ENCODE assay signal across 10 cellular contexts in genomic region chr21:46605759-46606426, GRCh38. TPM values are rescaled to one million over a fixed set of nuclear protein-coding genes. Genes with fewer than 3 reads are reported as not detected.
DNase-seq lines count a peak whose midpoint lies in the region; ATAC-seq and TF ChIP-seq lines count a peak whose summit lies in the region.
"Had no signal": no experiment of that assay in that cellular context is flagged by ENCODE, and none has a peak within 500 bp of the region (broad histone marks: within the 10 kb centered on the region; RNA-seq: fewer than 3 reads in every experiment).

No MANE protein-coding gene starts in this region.

- no peak overlapping the region for H3K27ac ChIP-seq in CD4-positive, CD25-positive, alpha-beta regulatory T cell (ENCODE audit: insufficient read depth, low read length, poor library complexity, severe bottlenecking)
- H3K27ac ChIP-seq in lung (ENCODE audit: low read depth in 1 of 2, low read length in 1 of 2) (peak overlapping the region in 1 of 2 donors; percentile 9), aorta (ENCODE audit: low read depth in 1 of 2, low read length in 2 of 2) (no peak overlapping the region)
- H3K27ac ChIP-seq: SJSA1 had no signal

- peak overlapping the region in 2 of 3 donors; percentile 25 to 71 for H3K27ac Mint-ChIP-seq in CD4-positive, CD25-positive, alpha-beta regulatory T cell

- H3K4me1 ChIP-seq in CD4-positive, CD25-positive, alpha-beta regulatory T cell (ENCODE audit: control insufficient read depth, insufficient read depth, low read length, poor library complexity, severe bottlenecking), result peaks cover 17% of the 10 kb centered on the region
- H3K4me1 ChIP-seq in lung (ENCODE audit: control insufficient read depth in 2 of 2, insufficient read depth in 2 of 2, low read length in 2 of 2) (peaks cover 0 to 2% of the 10 kb centered on the region in 2 donors), aorta (ENCODE audit: control insufficient read depth in 1 of 2, insufficient read depth in 2 of 2, low read length in 2 of 2) (no peaks in the 10 kb centered on the region)

- peaks cover 0 to 7% (median 0%) of the 10 kb centered on the region in 7 donors for H3K9me3 Mint-ChIP-seq in CD4-positive, CD25-positive, alpha-beta regulatory T cell

- TF ChIP-seq CTCF in lung (IDR thresholded peaks at IDR 0.05; ENCODE audit: control extremely low read depth, extremely low read depth), result no peak

- intact Hi-C loops in aorta (cut with DNase I), result no loop called here

- peaks cover 5 to 9% of the 10 kb centered on the region in 2 experiments for H3K9me3 ChIP-seq in CD4-positive, CD25-positive, alpha-beta regulatory T cell (ENCODE audit: control insufficient read depth in 2 of 2, low read length in 2 of 2)
- H3K9me3 ChIP-seq in lung (ENCODE audit: control insufficient read depth in 2 of 2, insufficient read depth in 1 of 2, low read length in 1 of 2) (peaks cover 0 to 8% of the 10 kb centered on the region in 2 donors), aorta (ENCODE audit: control insufficient read depth, low read length) (peaks cover 5% of the 10 kb centered on the region)
- H3K9me3 ChIP-seq: SJSA1 had no signal

- no peaks in the 10 kb centered on the region for H3K27me3 Mint-ChIP-seq in CD4-positive, CD25-positive, alpha-beta regulatory T cell

- WGBS in lung, 2 donors, result 50 to 62% methylated on average over 15 of the region's 15 CpGs
- 80 to 81% methylated on average over 15 of the region's 15 CpGs for WGBS in aorta, 2 donors

- peak overlapping the region in 2 of 4 donors; percentile 36 to 56 for H3K4me3 Mint-ChIP-seq in CD4-positive, CD25-positive, alpha-beta regulatory T cell

- H3K27me3 ChIP-seq in CD4-positive, CD25-positive, alpha-beta regulatory T cell (ENCODE audit: control insufficient read depth, insufficient read depth, low read length), result peaks cover 5% of the 10 kb centered on the region
- H3K27me3 ChIP-seq in lung (ENCODE audit: control insufficient read depth, insufficient read depth) (no peaks in the 10 kb centered on the region), aorta (ENCODE audit: control insufficient read depth in 1 of 2, insufficient read depth in 2 of 2, low read length in 1 of 2) (no peaks in the 10 kb centered on the region)
- H3K27me3 ChIP-seq: SJSA1 had no signal

- no peaks in the 10 kb centered on the region for H3K36me3 ChIP-seq in CD4-positive, CD25-positive, alpha-beta regulatory T cell (ENCODE audit: control insufficient read depth, insufficient read depth, low read length)
- H3K36me3 ChIP-seq in lung (ENCODE audit: control insufficient read depth in 2 of 2, insufficient read depth in 2 of 2, low read length in 2 of 2) (no peaks in the 10 kb centered on the region), aorta (ENCODE audit: control insufficient read depth in 1 of 2, insufficient read depth in 2 of 2, low read length in 1 of 2) (no peaks in the 10 kb centered on the region)
- H3K36me3 ChIP-seq: SJSA1 had no signal

- DNase-seq in CD4-positive, CD25-positive, alpha-beta regulatory T cell, result peak in 2 of 3 donors; percentile 28 to 57
- peak; percentile 46 for DNase-seq in activated CD8-positive, alpha-beta memory T cell treated with anti-CD3 and anti-CD28 coated beads, Interleukin-2, amount 50 U/mL, for 4 hours
- DNase-seq in lung (ENCODE audit: low spot score), result peak; percentile 42
- peak; percentile 73 to 80 for DNase-seq in aorta
- no peak for DNase-seq in NCI-H1436 (lab: John Stamatoyannopoulos, UW)
- no peak for DNase-seq in HCEC 1CT
- DNase-seq in effector CD8-positive, alpha-beta T cell (lab: John Stamatoyannopoulos, UW), result no peak

- H3K36me3 Mint-ChIP-seq in CD4-positive, CD25-positive, alpha-beta regulatory T cell, result no peaks in the 10 kb centered on the region

- peaks cover 0 to 24% (median 11%) of the 10 kb centered on the region in 4 donors for H3K4me1 Mint-ChIP-seq in CD4-positive, CD25-positive, alpha-beta regulatory T cell

- peak; percentile 79 to 80 for ATAC-seq in CD4-positive, CD25-positive, alpha-beta regulatory T cell (ENCODE audit: low read depth in 2 of 2)
- ATAC-seq in HG03378 (IDR thresholded peaks at IDR 0.05; ENCODE audit: unreplicated experiment), result peak; percentile 47
- ATAC-seq in lung (ENCODE audit: insufficient read depth, low FRiP score), result peak; percentile 72
- ATAC-seq in aorta (ENCODE audit: low FRiP score), result peak; percentile 64

- no peak overlapping the region for H3K4me3 ChIP-seq in CD4-positive, CD25-positive, alpha-beta regulatory T cell (ENCODE audit: low read depth, low read length)
- no peak overlapping the region for H3K4me3 ChIP-seq in lung
- no peak overlapping the region for H3K4me3 ChIP-seq in aorta (ENCODE audit: low read length in 2 of 2)
- H3K4me3 ChIP-seq: SJSA1 had no signal

RNA-seq across cellular contexts. Expression of gene S100B, which starts 1.0 kb away (rescaled TPM):
- not detected for total RNA-seq in CD4-positive, CD25-positive, alpha-beta regulatory T cell
- polyA plus RNA-seq in CD4-positive, CD25-positive, alpha-beta regulatory T cell, result under 1 TPM in 1 of 4 donors, not detected in 3; 0.54 TPM
- total RNA-seq in lung (1 to 10 TPM; 3.2 to 5.6 TPM), aorta (1 to 10 TPM; 6.1 to 8.7 TPM)
- polyA plus RNA-seq in lung (1 to 10 TPM; 5.2 to 6.0 TPM), aorta (1 to 10 TPM; 1.1 to 5.1 TPM)
- total RNA-seq: glomerular endothelial cell, SJSA1 had no signal

RNA-seq across cellular contexts. Expression of gene PRMT2, which starts 29.6 kb away (rescaled TPM):
- 90.4 TPM for total RNA-seq in CD4-positive, CD25-positive, alpha-beta regulatory T cell
- polyA plus RNA-seq in CD4-positive, CD25-positive, alpha-beta regulatory T cell, result 100 to 1,000 TPM; 129 to 202 (median 176) TPM
- total RNA-seq in lung, result 100 to 1,000 TPM in 1 of 2 donors, 10 to 100 TPM in 1; 93.8 to 114 TPM
- polyA plus RNA-seq in lung, result 10 to 100 TPM; 58.2 to 87.8 TPM
- total RNA-seq in aorta, result 100 to 1,000 TPM; 118 to 139 TPM
- polyA plus RNA-seq in aorta, result 100 to 1,000 TPM; 134 to 140 TPM

Comparison
In these comparisons a context has a peak if more than half of its experiments do, and no peak if none do; other contexts are left out.
1. DNase-seq: peak in CD4-positive, CD25-positive, alpha-beta regulatory T cell (2 of 3), activated CD8-positive, alpha-beta memory T cell treated with anti-CD3 and anti-CD28 coated beads, Interleukin-2, amount 50 U/mL, for 4 hours (single experiment), lung (single experiment) and aorta (2 of 2); none in NCI-H1436 (single experiment), HCEC 1CT (single experiment) and effector CD8-positive, alpha-beta T cell (single experiment).
2. Peak in every context shown above with its lines, with median percentiles within 50 percentile points of each other: ATAC-seq.